15 cellular contexts compared by ENCODE assay signal in genomic region chr7:117659453-117660086, GRCh38.
DNase-seq lines count a peak whose midpoint lies in the region; ATAC-seq and TF ChIP-seq lines count a peak whose summit lies in the region.
"Had no signal": no experiment of that assay in that cellular context is flagged by ENCODE, and none has a peak within 500 bp of the region (broad histone marks: within the 10 kb centered on the region; RNA-seq: fewer than 3 reads in every experiment).

No MANE protein-coding gene starts in this region.

- H3K27ac ChIP-seq in ACC112 (ENCODE audit: low read depth, low read length) (peak overlapping the region; percentile 36), SK-N-MC (0 out of 2 replicates have a peak overlapping the region, but pooled peaks have one; percentile 1)
- H3K27ac ChIP-seq: C4-2B had no signal

- no peak overlapping the region for H3K9ac ChIP-seq in SK-N-MC (ENCODE audit: insufficient read length)

- H3K4me3 ChIP-seq in ACC112 (ENCODE audit: low read depth, low read length) (no peak overlapping the region), SK-N-MC (no peak overlapping the region), choroid plexus epithelial cell (ENCODE audit: low read depth, low read length) (no peak overlapping the region)

- H3K4me1 ChIP-seq in ACC112 (ENCODE audit: control insufficient read depth, insufficient read depth, low read length, unreplicated experiment), result peaks cover 12% of the 10 kb centered on the region

- TF ChIP-seq CTCF in choroid plexus epithelial cell (conservative IDR thresholded peaks at IDR 0.05; ENCODE audit: low read depth, low read length), result no peak

- no peaks in the 10 kb centered on the region for H3K9me3 ChIP-seq in SK-N-MC (ENCODE audit: low read depth, low read length)

- H3K79me2 ChIP-seq in ACC112 (ENCODE audit: control insufficient read depth, insufficient read depth, low read length, unreplicated experiment), result no peaks in the 10 kb centered on the region

- no peaks in the 10 kb centered on the region for H3K36me3 ChIP-seq in ACC112 (ENCODE audit: insufficient read depth, low read length)
- H3K36me3 ChIP-seq in SK-N-MC (ENCODE audit: insufficient read depth, low read length), result no peaks in the 10 kb centered on the region

- no peaks in the 10 kb centered on the region for H3K27me3 ChIP-seq in ACC112 (ENCODE audit: insufficient read depth, low read length)

- no peak for ATAC-seq in HG02588 (IDR thresholded peaks at IDR 0.05; ENCODE audit: unreplicated experiment)
- ATAC-seq in HG03565 (IDR thresholded peaks at IDR 0.05; ENCODE audit: unreplicated experiment), result no peak

- no peak overlapping the region for H2AFZ ChIP-seq in ACC112 (ENCODE audit: low read length, unreplicated experiment)

- DNase-seq in SK-N-MC (ENCODE audit: low read depth, low spot score) (no peak), choroid plexus epithelial cell (ENCODE audit: low read depth) (peak; percentile 65), iris pigment epithelial cell (ENCODE audit: low read depth) (peak; percentile 61), NCI-H2227 (lab: John Stamatoyannopoulos, UW; ENCODE audit: unreplicated experiment) (no peak)
- no peak for DNase-seq in activated CD4-positive, alpha-beta T cell treated with anti-CD3 and anti-CD28 coated beads for 4 hours
- DNase-seq: Kasumi-1, NCI-H1105 treated with DMSO at 0.1 percent for 48 hours, NCI-H187, NCI-H446, NCI-H69, SHP77 had no signal

Comparison
In these comparisons a context has a peak if more than half of its experiments do, and no peak if none do; other contexts are left out.
1. DNase-seq: peak in choroid plexus epithelial cell (single experiment) and iris pigment epithelial cell (single experiment); none in SK-N-MC (single experiment), activated CD4-positive, alpha-beta T cell treated with anti-CD3 and anti-CD28 coated beads for 4 hours (0 of 2) and NCI-H2227 (single experiment).